ENCODE assay signal across 17 cellular contexts in genomic region chr7:149150981-149151380, GRCh38.
"Had no signal": no experiment of that assay in that cellular context is flagged by ENCODE, and none has a peak within 500 bp of the region (broad histone marks: within the 10 kb centered on the region; RNA-seq: fewer than 3 reads in every experiment).

No MANE protein-coding gene starts in this region.

- H3K9ac ChIP-seq: SK-N-SH had no signal

- DNase-seq: activated B cell treated with CpG ODN at 0.5 μM for 24 hours; activated CD4-positive, alpha-beta T cell treated with anti-CD3 and anti-CD28 coated beads, Interleukin-2, amount 50 U/mL, for 48 hours; activated naive CD4-positive, alpha-beta T cell; activated T-cell treated with anti-CD3 and anti-CD28 coated beads, Interleukin-2, amount 50 U/mL, for 4 hours; amniotic stem cell; hypothalamus; left colon; mucosa of descending colon; naive thymus-derived CD8-positive, alpha-beta T cell; occipital lobe; SK-N-SH; spleen; stimulated activated CD4-positive, alpha-beta T cell treated with anti-CD3 and anti-CD28 coated beads, Interleukin-1b, Interleukin-23, amount 100 ng/mL, for 48 hours; stimulated activated naive B cell treated with anti-CD40 and anti-IgM and Interleukin-4, amounts not matched to agents 10 μg/mL and 1 μg/mL and 100 μg/mL, for 72 hours had no signal

- H3K9me3 Mint-ChIP-seq: activated B cell treated with CpG ODN at 0.5 μM for 24 hours; activated T-cell treated with anti-CD3 and anti-CD28 coated beads, Interleukin-2, amount 50 U/mL, for 4 hours; central memory CD8-positive, alpha-beta T cell; naive thymus-derived CD8-positive, alpha-beta T cell; stimulated activated naive B cell treated with anti-CD40 and anti-IgM and Interleukin-4, amounts not matched to agents 10 μg/mL and 1 μg/mL and 100 μg/mL, for 72 hours had no signal

- H3K9me3 ChIP-seq: mucosa of descending colon, SK-N-SH, spleen, tibial nerve had no signal

- H3K9me2 ChIP-seq: SK-N-SH had no signal

- H3K27ac Mint-ChIP-seq: activated B cell treated with CpG ODN at 0.5 μM for 24 hours had no signal

- H3K4me2 ChIP-seq: SK-N-SH had no signal

- H3K27ac ChIP-seq: spleen, tibial nerve had no signal

- H3K4me3 Mint-ChIP-seq: activated B cell treated with CpG ODN at 0.5 μM for 24 hours; activated T-cell treated with anti-CD3 and anti-CD28 coated beads, Interleukin-2, amount 50 U/mL, for 4 hours; central memory CD8-positive, alpha-beta T cell; stimulated activated naive B cell treated with anti-CD40 and anti-IgM and Interleukin-4, amounts not matched to agents 10 μg/mL and 1 μg/mL and 100 μg/mL, for 72 hours had no signal

- H3K4me3 ChIP-seq: lung, mucosa of descending colon, spleen, tibial nerve had no signal

- H3K27me3 ChIP-seq: spleen, tibial nerve had no signal

- H3K27me3 Mint-ChIP-seq: activated B cell treated with CpG ODN at 0.5 μM for 24 hours; central memory CD8-positive, alpha-beta T cell; naive thymus-derived CD8-positive, alpha-beta T cell; stimulated activated naive B cell treated with anti-CD40 and anti-IgM and Interleukin-4, amounts not matched to agents 10 μg/mL and 1 μg/mL and 100 μg/mL, for 72 hours had no signal
